ENCODE assay signal across 15 cellular contexts in the genomic region with DNA sequence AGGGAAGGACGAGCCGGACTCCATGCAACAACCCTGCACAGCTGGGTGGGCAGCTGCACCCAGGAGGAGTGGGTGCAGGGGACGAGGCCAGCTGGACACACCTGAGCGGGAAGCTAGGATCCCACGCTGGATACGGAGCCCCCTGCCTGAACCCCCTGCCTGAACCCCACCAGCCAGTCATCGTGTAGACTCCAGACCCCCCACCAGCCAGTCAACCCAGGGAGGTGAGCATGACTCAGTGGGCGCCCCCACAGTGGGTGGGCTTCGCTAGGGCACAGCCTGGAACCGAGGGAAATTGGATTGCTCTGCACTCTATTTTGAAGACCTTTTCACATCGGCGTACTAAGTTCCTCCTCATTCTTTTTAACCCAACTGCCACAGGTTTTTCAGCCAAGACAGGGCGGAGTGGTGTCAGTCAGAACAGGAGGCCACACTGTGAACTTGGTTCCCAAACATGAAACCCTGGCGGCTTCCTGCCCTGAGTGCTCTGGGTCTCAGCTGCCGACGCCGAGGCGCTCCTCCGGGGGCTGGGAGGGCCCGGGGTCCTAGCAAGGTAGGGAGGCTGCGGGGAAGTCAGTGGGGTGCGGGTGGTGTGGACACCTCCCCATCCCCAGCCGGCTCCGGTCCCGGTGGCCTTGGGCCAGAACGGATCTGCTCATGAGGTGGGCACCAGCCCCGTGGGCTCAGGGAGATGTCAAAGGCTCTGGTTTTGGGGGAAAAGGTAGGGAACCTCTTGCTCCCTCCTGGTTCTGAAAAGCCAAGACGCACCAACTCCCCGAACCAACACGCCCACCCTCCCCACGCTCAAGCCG. TPM values are rescaled to one million over a fixed set of nuclear protein-coding genes. Genes with fewer than 3 reads are reported as not detected.
DNase-seq lines count a peak whose midpoint lies in the region; ATAC-seq and TF ChIP-seq lines count a peak whose summit lies in the region.
"Had no signal": no experiment of that assay in that cellular context is flagged by ENCODE, and none has a peak within 500 bp of the region (broad histone marks: within the 10 kb centered on the region; RNA-seq: fewer than 3 reads in every experiment).

No MANE protein-coding gene starts in this region.

- no peaks in the 10 kb centered on the region for H3K9me3 Mint-ChIP-seq in activated CD4-positive, alpha-beta T cell treated with anti-CD3 and anti-CD28 coated beads, Interleukin-2, amount 10 ng/mL, durations not matched to agents 24 days and 14 days
- H3K9me3 Mint-ChIP-seq in activated naive CD8-positive, alpha-beta T cell treated with anti-CD3 and anti-CD28 coated beads, Interleukin-2, amount 50 U/mL, for 24 hours = peaks cover 6% of the 10 kb centered on the region

- peaks cover 2% of the 10 kb centered on the region for H3K36me3 ChIP-seq in H7 (replicated peaks; ENCODE audit: control insufficient read depth, insufficient read depth, low read length)
- no peaks in the 10 kb centered on the region for H3K36me3 ChIP-seq in mucosa of descending colon (ENCODE audit: low read depth)

- intact Hi-C loops in activated CD4-positive, alpha-beta T cell treated with anti-CD3 and anti-CD28 coated beads, Interleukin-2, amount 10 ng/mL, durations not matched to agents 24 days and 14 days (cut with micrococcal nuclease) = no loop called here
- intact Hi-C loops in mucosa of descending colon (cut with DNase I, micrococcal nuclease) = loop anchor here in 1 of 2 donors (10.0 kb wide), 1 partner anchor 154 kb away; no protein-coding TSS in a partner anchor

- no peak overlapping the region for H3K4me3 Mint-ChIP-seq in activated CD4-positive, alpha-beta T cell treated with anti-CD3 and anti-CD28 coated beads, Interleukin-2, amount 10 ng/mL, durations not matched to agents 24 days and 14 days
- no peak overlapping the region for H3K4me3 Mint-ChIP-seq in activated naive CD8-positive, alpha-beta T cell treated with anti-CD3 and anti-CD28 coated beads, Interleukin-2, amount 50 U/mL, for 24 hours
- H3K4me3 Mint-ChIP-seq: naive thymus-derived CD8-positive, alpha-beta T cell had no signal

- H3K4me3 ChIP-seq in H7 (ENCODE audit: insufficient read depth, low read depth, low read length) = peak overlapping the region; percentile 26; the same call in 1 of the 2 replicates
- H3K4me3 ChIP-seq in mucosa of descending colon = no peak overlapping the region

- H3K4me1 Mint-ChIP-seq in activated CD4-positive, alpha-beta T cell treated with anti-CD3 and anti-CD28 coated beads, Interleukin-2, amount 10 ng/mL, durations not matched to agents 24 days and 14 days = peaks cover 7% of the 10 kb centered on the region
- peaks cover 14% of the 10 kb centered on the region for H3K4me1 Mint-ChIP-seq in activated naive CD8-positive, alpha-beta T cell treated with anti-CD3 and anti-CD28 coated beads, Interleukin-2, amount 50 U/mL, for 24 hours

- H3K27me3 ChIP-seq in H7 (ENCODE audit: control insufficient read depth, insufficient read depth, low read length) = no peaks in the 10 kb centered on the region

- no peak overlapping the region for H3K27ac Mint-ChIP-seq in activated CD4-positive, alpha-beta T cell treated with anti-CD3 and anti-CD28 coated beads, Interleukin-2, amount 10 ng/mL, durations not matched to agents 24 days and 14 days
- no peak overlapping the region for H3K27ac Mint-ChIP-seq in activated naive CD8-positive, alpha-beta T cell treated with anti-CD3 and anti-CD28 coated beads, Interleukin-2, amount 50 U/mL, for 24 hours

- H3K4me1 ChIP-seq in mucosa of descending colon (ENCODE audit: low read depth) = no peaks in the 10 kb centered on the region

- H3K27me3 Mint-ChIP-seq in activated CD4-positive, alpha-beta T cell treated with anti-CD3 and anti-CD28 coated beads, Interleukin-2, amount 10 ng/mL, durations not matched to agents 24 days and 14 days = no peaks in the 10 kb centered on the region
- no peaks in the 10 kb centered on the region for H3K27me3 Mint-ChIP-seq in activated naive CD8-positive, alpha-beta T cell treated with anti-CD3 and anti-CD28 coated beads, Interleukin-2, amount 50 U/mL, for 24 hours
- H3K27me3 Mint-ChIP-seq: naive thymus-derived CD8-positive, alpha-beta T cell had no signal

- DNase-seq in activated CD4-positive, alpha-beta T cell treated with anti-CD3 and anti-CD28 coated beads, Interleukin-2, amount 10 ng/mL, durations not matched to agents 24 days and 14 days = peak; percentile 69
- no peak for DNase-seq in activated CD4-positive, alpha-beta T cell treated with anti-CD3 and anti-CD28 coated beads for 1 hour
- DNase-seq in H7 (peak; percentile 71), mucosa of descending colon (peak in 2 of 3 donors; percentile 21 to 31), NK-92 (lab: John Stamatoyannopoulos, UW; ENCODE audit: unreplicated experiment) (no peak), A172 (ENCODE audit: low spot score) (no peak), medulla oblongata (ENCODE audit: extremely low spot score) (no peak)
- DNase-seq in activated naive CD8-positive, alpha-beta T cell treated with anti-CD3 and anti-CD28 coated beads, Interleukin-2, amount 50 U/mL, for 24 hours = no peak
- DNase-seq: ACHN; activated CD4-positive, CD25-positive, alpha-beta regulatory T cell treated with anti-CD3 and anti-CD28 coated beads, Interleukin-2, amount 50 U/mL, for 72 hours; mammary epithelial cell; NCI-H1436 treated with DMSO at 0.1 percent for 48 hours; NCI-H345; retina had no signal

- peak; percentile 17 for ATAC-seq in activated naive CD8-positive, alpha-beta T cell treated with anti-CD3 and anti-CD28 coated beads, Interleukin-2, amount 50 U/mL, for 24 hours
- ATAC-seq in mucosa of descending colon = no peak

- peaks cover 16% of the 10 kb centered on the region for H3K36me3 Mint-ChIP-seq in activated CD4-positive, alpha-beta T cell treated with anti-CD3 and anti-CD28 coated beads, Interleukin-2, amount 10 ng/mL, durations not matched to agents 24 days and 14 days (ENCODE audit: low read depth)
- peaks cover 13% of the 10 kb centered on the region for H3K36me3 Mint-ChIP-seq in activated naive CD8-positive, alpha-beta T cell treated with anti-CD3 and anti-CD28 coated beads, Interleukin-2, amount 50 U/mL, for 24 hours (ENCODE audit: low read depth)

- no peak for TF ChIP-seq CTCF in mucosa of descending colon (IDR thresholded peaks at IDR 0.05)

- H3K9me3 ChIP-seq in mucosa of descending colon = peaks cover 8% of the 10 kb centered on the region

RNA-seq across cellular contexts. Expression of a gene that starts 57.0 kb away (rescaled TPM):
- total RNA-seq in activated CD4-positive, alpha-beta T cell treated with anti-CD3 and anti-CD28 coated beads, Interleukin-2, amount 10 ng/mL, durations not matched to agents 24 days and 14 days = 36.2 and 43.2 TPM in 2 replicates
- total RNA-seq in H7 (2014; rRNA removed; shearing (Covaris generic)) = 24.9 and 29.5 TPM in 2 replicates
- 10 to 100 TPM; 33.4 to 51.3 (median 48.4) TPM for total RNA-seq in mucosa of descending colon
- total RNA-seq in A172 (2014; rRNA removed; shearing (Covaris generic)) = 8.0 and 11.1 TPM in 2 replicates

Comparison
In these comparisons a context has a peak if more than half of its experiments do, and no peak if none do; other contexts are left out.
1. DNase-seq: peak in activated CD4-positive, alpha-beta T cell treated with anti-CD3 and anti-CD28 coated beads, Interleukin-2, amount 10 ng/mL, durations not matched to agents 24 days and 14 days (single experiment), H7 (single experiment) and mucosa of descending colon (2 of 3); none in activated CD4-positive, alpha-beta T cell treated with anti-CD3 and anti-CD28 coated beads for 1 hour (single experiment), activated naive CD8-positive, alpha-beta T cell treated with anti-CD3 and anti-CD28 coated beads, Interleukin-2, amount 50 U/mL, for 24 hours (single experiment), NK-92 (single experiment), A172 (single experiment) and medulla oblongata (single experiment).